12 cellular contexts compared by ENCODE assay signal in the genomic region with DNA sequence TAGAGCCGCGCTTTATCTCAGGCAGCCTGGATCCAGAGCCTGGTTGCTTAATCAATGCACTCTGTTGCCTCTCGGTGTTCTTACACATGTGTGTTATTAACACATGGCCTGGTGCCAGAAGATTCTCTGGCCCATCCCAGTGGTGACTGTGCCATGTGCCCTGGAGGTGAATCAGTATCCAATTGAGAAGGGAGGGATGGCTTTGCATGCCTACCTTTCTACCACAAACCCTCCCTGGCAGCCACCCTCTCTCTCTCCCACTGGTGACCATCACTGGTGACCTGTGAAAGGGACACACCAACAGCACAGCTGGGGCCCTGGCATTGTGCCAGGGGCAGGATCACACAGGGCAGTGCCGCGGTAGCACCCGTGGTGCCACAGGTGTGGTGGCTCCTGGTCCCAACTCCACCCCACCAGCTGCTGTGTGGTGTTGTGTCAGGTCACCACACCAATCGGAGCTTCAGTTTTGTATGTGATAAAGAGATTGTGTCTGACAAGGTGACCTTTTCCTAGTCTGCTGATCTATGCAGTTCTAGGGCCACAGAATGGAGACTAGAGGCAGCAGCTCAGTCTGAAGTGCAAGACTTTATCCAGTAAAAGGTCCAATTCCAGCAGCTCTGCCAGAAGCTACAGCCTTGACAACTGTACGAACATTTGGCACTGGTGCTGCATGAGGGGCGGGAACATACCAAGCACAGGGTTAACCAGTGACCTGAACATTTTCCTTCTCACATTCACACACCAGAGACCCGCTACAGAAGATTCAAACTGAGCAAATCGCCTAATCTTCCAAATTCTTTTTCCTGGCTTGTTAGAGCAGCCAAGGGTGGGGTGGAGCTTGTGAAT. TPM values are rescaled to one million over a fixed set of nuclear protein-coding genes. Genes with fewer than 3 reads are reported as not detected.
DNase-seq lines count a peak whose midpoint lies in the region; ATAC-seq and TF ChIP-seq lines count a peak whose summit lies in the region.
"Had no signal": no experiment of that assay in that cellular context is flagged by ENCODE, and none has a peak within 500 bp of the region (broad histone marks: within the 10 kb centered on the region; RNA-seq: fewer than 3 reads in every experiment).

No MANE protein-coding gene starts in this region.

- no peak for ATAC-seq in GM19452 (IDR thresholded peaks at IDR 0.05; ENCODE audit: unreplicated experiment)
- ATAC-seq: T-helper 17 cell had no signal

- H2BK5ac ChIP-seq in mesenchymal stem cell (ENCODE audit: low read depth, low read length, poor library complexity, severe bottlenecking): no peak overlapping the region

- DNase-seq in AG09319 (ENCODE audit: extremely low read depth, low read depth) (peak; percentile 42), MG63 (peak; percentile 17), epithelial cell of prostate (ENCODE audit: low read depth, low spot score) (peak; percentile 80), mesenchymal stem cell (no peak), NCI-H2171 (lab: John Stamatoyannopoulos, UW) (no peak), GM19240 (ENCODE audit: insufficient read length, low spot score) (no peak)
- no peak for DNase-seq in activated T-cell treated with anti-CD3 and anti-CD28 coated beads, Interleukin-2, amount 50 U/mL, for 24 hours
- DNase-seq: NCI-H2107, occipital lobe, T-helper 17 cell had no signal

- H3K4me1 ChIP-seq in mesenchymal stem cell (ENCODE audit: control insufficient read depth, insufficient read depth, low read depth, low read length): peaks cover 4% of the 10 kb centered on the region

- H3K4me3 Mint-ChIP-seq in activated T-cell treated with anti-CD3 and anti-CD28 coated beads, Interleukin-2, amount 50 U/mL, for 24 hours: no peak overlapping the region
- H3K4me3 Mint-ChIP-seq: CD14-positive monocyte, T-helper 17 cell had no signal

- no peaks in the 10 kb centered on the region for H3K9me3 ChIP-seq in MG63
- H3K9me3 ChIP-seq in mesenchymal stem cell (ENCODE audit: control insufficient read depth, low read length): no peaks in the 10 kb centered on the region

- H2AFZ ChIP-seq in mesenchymal stem cell (ENCODE audit: low read depth, low read length): no peak overlapping the region

- TF ChIP-seq CTCF in AG09319 (IDR thresholded peaks at IDR 0.05; ENCODE audit: low read depth, low read length): no peak

- H2BK120ac ChIP-seq in mesenchymal stem cell (ENCODE audit: low read depth, low read length): no peak overlapping the region

- peaks cover 25% of the 10 kb centered on the region for H3K27me3 Mint-ChIP-seq in activated T-cell treated with anti-CD3 and anti-CD28 coated beads, Interleukin-2, amount 50 U/mL, for 24 hours

- no peak overlapping the region for H3K4me2 ChIP-seq in mesenchymal stem cell (ENCODE audit: low read length, poor library complexity, severe bottlenecking)

- no peak overlapping the region for H4K8ac ChIP-seq in mesenchymal stem cell (ENCODE audit: low read length)

- no peak overlapping the region for H2BK12ac ChIP-seq in mesenchymal stem cell (ENCODE audit: low read length in 2 of 2)

- no peaks in the 10 kb centered on the region for H3K79me1 ChIP-seq in mesenchymal stem cell (replicated peaks; ENCODE audit: low read length, poor library complexity, severe bottlenecking)

- H3K27me3 ChIP-seq in MG63 (no peaks in the 10 kb centered on the region), mesenchymal stem cell (ENCODE audit: control insufficient read depth in 1 of 2, insufficient read depth in 1 of 2, low read length in 2 of 2) (peaks cover 0 to 29% of the 10 kb centered on the region in 2 experiments)

- H3K36me3 ChIP-seq in MG63 (no peaks in the 10 kb centered on the region), mesenchymal stem cell (ENCODE audit: control insufficient read depth in 1 of 2, insufficient read depth in 2 of 2, low read depth in 1 of 2, low read length in 2 of 2) (no peaks in the 10 kb centered on the region)

- no peak overlapping the region for H3K4me3 ChIP-seq in MG63
- peak overlapping the region in 1 of 2 experiments; percentile 47 for H3K4me3 ChIP-seq in mesenchymal stem cell (ENCODE audit: insufficient read depth in 1 of 2, low read depth in 1 of 2, low read length in 2 of 2)

- no peak overlapping the region for H3K18ac ChIP-seq in mesenchymal stem cell (ENCODE audit: low read depth in 1 of 2, low read length in 2 of 2)

- no peaks in the 10 kb centered on the region for H3K36me3 Mint-ChIP-seq in activated T-cell treated with anti-CD3 and anti-CD28 coated beads, Interleukin-2, amount 50 U/mL, for 24 hours (ENCODE audit: low read depth)
- H3K36me3 Mint-ChIP-seq: CD14-positive monocyte had no signal

- no peak overlapping the region for H2AK5ac ChIP-seq in mesenchymal stem cell (ENCODE audit: low read length, severe bottlenecking)

- no peak overlapping the region for H3K4ac ChIP-seq in mesenchymal stem cell (ENCODE audit: low read depth in 1 of 2, low read length in 2 of 2)

- H3K9me3 Mint-ChIP-seq in activated T-cell treated with anti-CD3 and anti-CD28 coated beads, Interleukin-2, amount 50 U/mL, for 24 hours: no peaks in the 10 kb centered on the region

- no peak overlapping the region for H3K27ac Mint-ChIP-seq in activated T-cell treated with anti-CD3 and anti-CD28 coated beads, Interleukin-2, amount 50 U/mL, for 24 hours
- H3K27ac Mint-ChIP-seq: T-helper 17 cell had no signal

- H2BK15ac ChIP-seq in mesenchymal stem cell (ENCODE audit: low read depth, poor library complexity, severe bottlenecking): no peak overlapping the region

- H3K4me1 Mint-ChIP-seq in activated T-cell treated with anti-CD3 and anti-CD28 coated beads, Interleukin-2, amount 50 U/mL, for 24 hours (ENCODE audit: low read depth): peaks cover 4% of the 10 kb centered on the region
- H3K4me1 Mint-ChIP-seq: CD14-positive monocyte had no signal

- H3K9ac ChIP-seq in mesenchymal stem cell (ENCODE audit: low read length): peak overlapping the region; percentile 6

- WGBS in mesenchymal stem cell: 87% methylated on average over 11 of the region's 11 CpGs

- no peak overlapping the region for H3K27ac ChIP-seq in epithelial cell of prostate
- H3K27ac ChIP-seq in mesenchymal stem cell (ENCODE audit: low read length, poor library complexity, severe bottlenecking): no peak overlapping the region

- peak overlapping the region in 1 of 2 experiments; percentile 68 for H3K14ac ChIP-seq in mesenchymal stem cell (ENCODE audit: low read length in 2 of 2)

- H3K23ac ChIP-seq in mesenchymal stem cell (ENCODE audit: low read length in 2 of 2): no peak overlapping the region

- H4K91ac ChIP-seq in mesenchymal stem cell (ENCODE audit: low read length): peak overlapping the region; percentile 73

RNA-seq across cellular contexts. Expression of a gene that starts 9.1 kb away (rescaled TPM):
- total RNA-seq in MG63 (2014; rRNA removed; shearing (Covaris generic); ENCODE audit: low replicate concordance): not detected in 2 replicates
- not detected for polyA plus RNA-seq in mesenchymal stem cell (2013, experiment 1 of 2)
- not detected for polyA plus RNA-seq in mesenchymal stem cell (2013, experiment 2 of 2)
- total RNA-seq: T-helper 17 cell had no signal
- polyA plus RNA-seq: CD14-positive monocyte had no signal

RNA-seq across cellular contexts. Expression of a gene that starts 56.6 kb away (rescaled TPM):
- 1.5 TPM in 1 of 2 replicates, not detected in the other for total RNA-seq in MG63 (2014; rRNA removed; shearing (Covaris generic); ENCODE audit: low replicate concordance)
- polyA plus RNA-seq in mesenchymal stem cell (2013, experiment 1 of 2): 1.2 TPM
- polyA plus RNA-seq in mesenchymal stem cell (2013, experiment 2 of 2): 1.1 TPM

Comparison
In these comparisons a context has a peak if more than half of its experiments do, and no peak if none do; other contexts are left out.
1. DNase-seq: peak in AG09319 (single experiment), MG63 (single experiment) and epithelial cell of prostate (single experiment); none in mesenchymal stem cell (single experiment), activated T-cell treated with anti-CD3 and anti-CD28 coated beads, Interleukin-2, amount 50 U/mL, for 24 hours (single experiment), NCI-H2171 (single experiment) and GM19240 (single experiment).